In genomic region chr7:157932498-157933218, GRCh38 we compare ENCODE assay signal across 10 cellular contexts.
DNase-seq lines count a peak whose midpoint lies in the region; ATAC-seq, FAIRE-seq and TF ChIP-seq lines count a peak whose summit lies in the region.
"Had no signal": no experiment of that assay in that cellular context is flagged by ENCODE, and none has a peak within 500 bp of the region (broad histone marks: within the 10 kb centered on the region; RNA-seq: fewer than 3 reads in every experiment).

No MANE protein-coding gene starts in this region.

- TF ChIP-seq RAD21 in GM12878 (IDR thresholded peaks at IDR 0.05; ENCODE audit: insufficient read depth, low read depth, low read length): no peak

- WGBS in GM12878 (ENCODE audit: insufficient coverage, insufficient replicate concordance, low lambda C conversion rate, missing lambda C conversion rate): 17% methylated on average over 5 of the region's 5 CpGs
- WGBS in right cardiac atrium: 74% methylated on average over 5 of the region's 5 CpGs
- WGBS in body of pancreas, 2 donors: 82 to 92% methylated on average over 5 of the region's 5 CpGs

- TF ChIP-seq EP300 in GM12878 (IDR thresholded peaks at IDR 0.05; ENCODE audit: borderline replicate concordance in 1 of 2, control insufficient read depth in 1 of 2, low read depth in 2 of 2, low read length in 2 of 2): no peak

- SMC1A ChIA-PET in GM12878 (lab: Charles Lee; ENCODE audit: uncharacterized antibody, unreplicated experiment): no interaction called here

- POLR2A ChIA-PET in GM12878 (lab: Charles Lee): no interaction called here

- in situ Hi-C loops in GM12878 (cut with MboI): no loop called here

- ATAC-seq in GM12878 (no peak), right cardiac atrium (no peak), body of pancreas (no peak)
- peak; percentile 60 for ATAC-seq in stimulated activated effector memory CD8-positive, alpha-beta T cell treated with anti-CD3 and anti-CD28 coated beads, Interleukin-12 subunit alpha, Interleukin-12 subunit beta, amount 100 ng/mL, for 72 hours

- intact Hi-C loops in GM12878 (cut with micrococcal nuclease; ENCODE audit: unreplicated experiment) (no loop called here), right cardiac atrium (cut with DNase I) (no loop called here), body of pancreas (cut with DNase I) (no loop called here)

- no TSS peak for BruUV-seq in GM12878 (replicated peaks; lab: Mats Ljungman, UMichigan)

- H3K9me3 ChIP-seq in GM12878 (replicated peaks; ENCODE audit: control insufficient read depth, insufficient read depth, low read length): no peaks in the 10 kb centered on the region; the same call in 2 of the 3 replicates
- H3K9me3 ChIP-seq in right cardiac atrium (ENCODE audit: control insufficient read depth, low read length): no peaks in the 10 kb centered on the region
- H3K9me3 ChIP-seq in body of pancreas: no peaks in the 10 kb centered on the region

- RAD21 ChIA-PET in GM12878 (lab: Charles Lee; ENCODE audit: unreplicated experiment): no interaction called here

- H3K9me3 Mint-ChIP-seq in activated naive CD4-positive, alpha-beta T cell treated with anti-CD3 and anti-CD28 coated beads, Interleukin-2, amount 10 ng/mL, durations not matched to agents 7 days and 5 days: peaks cover 40% of the 10 kb centered on the region
- H3K9me3 Mint-ChIP-seq in stimulated activated effector memory CD8-positive, alpha-beta T cell treated with anti-CD3 and anti-CD28 coated beads, Interleukin-12 subunit alpha, Interleukin-12 subunit beta, amount 100 ng/mL, for 72 hours: peaks cover 15% of the 10 kb centered on the region
- H3K9me3 Mint-ChIP-seq in glutamatergic neuron (ENCODE audit: unreplicated experiment): peaks cover 28% of the 10 kb centered on the region

- TF ChIP-seq CTCF in GM12878 (IDR thresholded peaks at IDR 0.05 in 2 of 3, conservative IDR thresholded peaks at IDR 0.05 in 1 of 3; ENCODE audit: control insufficient read depth in 2 of 3, extremely low read depth in 1 of 3, insufficient read depth in 1 of 3, low read depth in 3 of 3, low read length in 3 of 3) (no peak), glutamatergic neuron (IDR thresholded peaks at IDR 0.05; ENCODE audit: partially characterized antibody, unreplicated experiment) (no peak), body of pancreas (IDR thresholded peaks at IDR 0.05) (no peak)

- peaks cover 4% of the 10 kb centered on the region for H3K27me3 Mint-ChIP-seq in activated naive CD4-positive, alpha-beta T cell treated with anti-CD3 and anti-CD28 coated beads, Interleukin-2, amount 10 ng/mL, durations not matched to agents 7 days and 5 days
- H3K27me3 Mint-ChIP-seq in glutamatergic neuron (ENCODE audit: unreplicated experiment): peaks cover 14% of the 10 kb centered on the region

- H3K9ac ChIP-seq in GM12878 (ENCODE audit: control insufficient read depth, insufficient read depth, low read length): no peak overlapping the region

- H3K4me2 ChIP-seq in GM12878 (ENCODE audit: control insufficient read depth, insufficient read depth): no peak overlapping the region

- no peaks in the 10 kb centered on the region for H4K20me1 ChIP-seq in GM12878 (ENCODE audit: control insufficient read depth, insufficient read depth)

- H3K4me1 ChIP-seq in GM12878 (ENCODE audit: control insufficient read depth, insufficient read depth, low read length): no peaks in the 10 kb centered on the region
- H3K4me1 ChIP-seq in right cardiac atrium (ENCODE audit: control insufficient read depth, insufficient read depth, low read length): no peaks in the 10 kb centered on the region
- H3K4me1 ChIP-seq in body of pancreas: no peaks in the 10 kb centered on the region

- H3K36me3 Mint-ChIP-seq in activated naive CD4-positive, alpha-beta T cell treated with anti-CD3 and anti-CD28 coated beads, Interleukin-2, amount 10 ng/mL, durations not matched to agents 7 days and 5 days: no peaks in the 10 kb centered on the region
- H3K36me3 Mint-ChIP-seq in stimulated activated effector memory CD8-positive, alpha-beta T cell treated with anti-CD3 and anti-CD28 coated beads, Interleukin-12 subunit alpha, Interleukin-12 subunit beta, amount 100 ng/mL, for 72 hours: peaks cover 17% of the 10 kb centered on the region
- peaks cover 13% of the 10 kb centered on the region for H3K36me3 Mint-ChIP-seq in glutamatergic neuron (ENCODE audit: unreplicated experiment)

- H3K27me3 ChIP-seq in GM12878 (replicated peaks in 1 of 2; ENCODE audit: control insufficient read depth in 2 of 2, insufficient read depth in 2 of 2, low read length in 1 of 2) (no peaks in the 10 kb centered on the region), right cardiac atrium (ENCODE audit: control insufficient read depth, insufficient read depth) (no peaks in the 10 kb centered on the region), body of pancreas (no peaks in the 10 kb centered on the region)

- no peak overlapping the region for H2AFZ ChIP-seq in GM12878 (ENCODE audit: control insufficient read depth, low read depth, low read length)

- no peak overlapping the region for H3K27ac ChIP-seq in GM12878 (ENCODE audit: control insufficient read depth, insufficient read depth)
- H3K27ac ChIP-seq in right cardiac atrium (ENCODE audit: low read length): no peak overlapping the region
- H3K27ac ChIP-seq in body of pancreas: no peak overlapping the region

- H3K36me3 ChIP-seq in GM12878 (ENCODE audit: control insufficient read depth in 2 of 2, insufficient read depth in 2 of 2, low read length in 1 of 2) (no peaks in the 10 kb centered on the region), body of pancreas (replicated peaks in 1 of 2; ENCODE audit: insufficient read depth in 1 of 2, low read depth in 2 of 2) (no peaks in the 10 kb centered on the region)

- H3K4me3 Mint-ChIP-seq in activated naive CD4-positive, alpha-beta T cell treated with anti-CD3 and anti-CD28 coated beads, Interleukin-2, amount 10 ng/mL, durations not matched to agents 7 days and 5 days: no peak overlapping the region
- no peak overlapping the region for H3K4me3 Mint-ChIP-seq in stimulated activated effector memory CD8-positive, alpha-beta T cell treated with anti-CD3 and anti-CD28 coated beads, Interleukin-12 subunit alpha, Interleukin-12 subunit beta, amount 100 ng/mL, for 72 hours
- H3K4me3 Mint-ChIP-seq in glutamatergic neuron (ENCODE audit: unreplicated experiment): no peak overlapping the region

- TF ChIP-seq POLR2A in GM12878 (IDR thresholded peaks at IDR 0.05; ENCODE audit: low read depth, low read length) (no peak), body of pancreas (IDR thresholded peaks at IDR 0.05) (no peak)

- H3K27ac Mint-ChIP-seq in activated naive CD4-positive, alpha-beta T cell treated with anti-CD3 and anti-CD28 coated beads, Interleukin-2, amount 10 ng/mL, durations not matched to agents 7 days and 5 days: peak overlapping the region; percentile 34
- H3K27ac Mint-ChIP-seq in stimulated activated effector memory CD8-positive, alpha-beta T cell treated with anti-CD3 and anti-CD28 coated beads, Interleukin-12 subunit alpha, Interleukin-12 subunit beta, amount 100 ng/mL, for 72 hours: peak overlapping the region; percentile 95
- no peak overlapping the region for H3K27ac Mint-ChIP-seq in glutamatergic neuron (ENCODE audit: unreplicated experiment)

- no peaks in the 10 kb centered on the region for H3K4me1 Mint-ChIP-seq in activated naive CD4-positive, alpha-beta T cell treated with anti-CD3 and anti-CD28 coated beads, Interleukin-2, amount 10 ng/mL, durations not matched to agents 7 days and 5 days
- peaks cover 9% of the 10 kb centered on the region for H3K4me1 Mint-ChIP-seq in stimulated activated effector memory CD8-positive, alpha-beta T cell treated with anti-CD3 and anti-CD28 coated beads, Interleukin-12 subunit alpha, Interleukin-12 subunit beta, amount 100 ng/mL, for 72 hours
- H3K4me1 Mint-ChIP-seq in glutamatergic neuron (ENCODE audit: low read depth, unreplicated experiment): peaks cover 15% of the 10 kb centered on the region

- FAIRE-seq in GM12878 (lab: Jason Lieb, UNC): no peak
- FAIRE-seq: GM12891 had no signal

- CTCF ChIA-PET in activated naive CD4-positive, alpha-beta T cell treated with anti-CD3 and anti-CD28 coated beads, Interleukin-2, amount 10 ng/mL, durations not matched to agents 7 days and 5 days (lab: Charles Lee): no interaction called here
- CTCF ChIA-PET in GM12878 (lab: Yijun Ruan, JAX): no interaction called here

- H3K79me2 ChIP-seq in GM12878 (ENCODE audit: control insufficient read depth, insufficient read depth, low read length): no peaks in the 10 kb centered on the region

- DNase-seq in activated naive CD4-positive, alpha-beta T cell treated with anti-CD3 and anti-CD28 coated beads, Interleukin-2, amount 10 ng/mL, durations not matched to agents 7 days and 5 days: no peak
- no peak for DNase-seq in activated naive CD4-positive, alpha-beta T cell treated with Interleukin-2 at 50 U/mL for 16 hours
- DNase-seq in NCI-H1436 treated with DMSO at 0.1 percent for 48 hours (lab: John Stamatoyannopoulos, UW) (peak; percentile 6), GM12878 (ENCODE audit: low read depth, low spot score) (no peak), glutamatergic neuron (no peak), right cardiac atrium (no peak), body of pancreas (no peak)
- DNase-seq in stimulated activated effector memory CD8-positive, alpha-beta T cell treated with anti-CD3 and anti-CD28 coated beads, Interleukin-12 subunit alpha, Interleukin-12 subunit beta, amount 100 ng/mL, for 72 hours (ENCODE audit: low spot score in 2 of 2): no peak
- DNase-seq: C1 segment of cervical spinal cord had no signal

- H3K4me3 ChIP-seq in GM12878: no peak overlapping the region
- no peak overlapping the region for H3K4me3 ChIP-seq in right cardiac atrium (ENCODE audit: low read length)
- H3K4me3 ChIP-seq in body of pancreas: no peak overlapping the region

TF ChIP-seq in GM12878, 131 proteins besides CTCF, POLR2A, EP300 and RAD21 (continues in another document):
- TF ChIP-seq TCF7 (IDR thresholded peaks at IDR 0.05; ENCODE audit: borderline replicate concordance): no peak
- no peak for TF ChIP-seq TBL1XR1 (IDR thresholded peaks at IDR 0.05; ENCODE audit: low read depth, low read length)
- peak; percentile 77 for TF ChIP-seq BCL3 (IDR thresholded peaks at IDR 0.05; ENCODE audit: borderline replicate concordance, insufficient read depth, low read depth, low read length, poor library complexity, severe bottlenecking)
- TF ChIP-seq RBBP5 (conservative IDR thresholded peaks at IDR 0.05): no peak
- TF ChIP-seq STAT3 (IDR thresholded peaks at IDR 0.05; ENCODE audit: low read depth, low read length): no peak
- TF ChIP-seq HDGF (IDR thresholded peaks at IDR 0.05): no peak
